ENCODE assay signal across 1 cellular context in the genomic region with DNA sequence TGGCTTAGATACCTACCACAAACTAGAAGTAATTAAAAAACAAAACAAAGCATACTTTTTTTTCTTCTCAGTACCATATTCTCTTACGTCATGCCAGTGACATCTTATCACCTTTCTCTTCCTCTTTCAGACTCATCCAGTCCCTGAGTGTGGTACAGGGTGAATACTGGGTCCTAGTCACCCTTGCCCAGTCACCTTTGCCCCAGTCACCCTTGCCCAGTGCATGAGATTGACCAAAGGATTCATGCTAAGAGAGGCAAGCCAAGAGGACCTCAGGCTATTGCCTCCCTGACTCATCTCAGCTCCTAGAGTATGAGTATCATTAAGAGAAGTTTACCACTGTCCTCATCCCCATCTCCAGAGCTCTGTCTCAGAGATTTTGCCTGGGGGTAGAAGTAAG.
TF ChIP-seq lines count a peak whose summit lies in the region.

No MANE protein-coding gene starts in this region.

TF ChIP-seq in GM12878, 131 proteins besides CTCF, POLR2A, EP300 and RAD21 (continued from another document and continues in another):
- TF ChIP-seq, protein P1, sequence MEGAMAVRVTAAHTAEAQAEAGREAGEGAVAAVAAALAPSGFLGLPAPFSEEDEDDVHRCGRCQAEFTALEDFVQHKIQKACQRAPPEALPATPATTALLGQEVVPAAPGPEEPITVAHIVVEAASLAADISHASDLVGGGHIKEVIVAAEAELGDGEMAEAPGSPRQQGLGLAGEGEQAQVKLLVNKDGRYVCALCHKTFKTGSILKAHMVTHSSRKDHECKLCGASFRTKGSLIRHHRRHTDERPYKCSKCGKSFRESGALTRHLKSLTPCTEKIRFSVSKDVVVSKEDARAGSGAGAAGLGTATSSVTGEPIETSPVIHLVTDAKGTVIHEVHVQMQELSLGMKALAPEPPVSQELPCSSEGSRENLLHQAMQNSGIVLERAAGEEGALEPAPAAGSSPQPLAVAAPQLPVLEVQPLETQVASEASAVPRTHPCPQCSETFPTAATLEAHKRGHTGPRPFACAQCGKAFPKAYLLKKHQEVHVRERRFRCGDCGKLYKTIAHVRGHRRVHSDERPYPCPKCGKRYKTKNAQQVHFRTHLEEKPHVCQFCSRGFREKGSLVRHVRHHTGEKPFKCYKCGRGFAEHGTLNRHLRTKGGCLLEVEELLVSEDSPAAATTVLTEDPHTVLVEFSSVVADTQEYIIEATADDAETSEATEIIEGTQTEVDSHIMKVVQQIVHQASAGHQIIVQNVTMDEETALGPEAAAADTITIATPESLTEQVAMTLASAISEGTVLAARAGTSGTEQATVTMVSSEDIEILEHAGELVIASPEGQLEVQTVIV (IDR thresholded peaks at IDR 0.05; ENCODE audit: borderline replicate concordance, partially characterized antibody), result no peak
- TF ChIP-seq IKZF2 (IDR thresholded peaks at IDR 0.05) (peak in 1 of 2 experiments; percentile 39; a peak in 1 of 4 replicates), BCL11A (IDR thresholded peaks at IDR 0.05; ENCODE audit: low read depth, low read length) (peak; percentile 65; the same call in 1 of the 2 replicates), SPI1 (IDR thresholded peaks at IDR 0.05; ENCODE audit: borderline replicate concordance, insufficient read depth, low read depth, low read length) (peak; percentile 86), PAX5 (IDR thresholded peaks at IDR 0.05; ENCODE audit: borderline replicate concordance, low read depth, low read length) (peak; percentile 49; the same call in 1 of the 2 replicates), ATF7 (IDR thresholded peaks at IDR 0.05; ENCODE audit: low read depth) (peak; percentile 93), ZNF217 (IDR thresholded peaks at IDR 0.05) (no peak), MTA2 (IDR thresholded peaks at IDR 0.05; ENCODE audit: low read depth) (peak; percentile 86), NR2F1 (conservative IDR thresholded peaks at IDR 0.05) (peak; percentile 96), MEF2A (IDR thresholded peaks at IDR 0.05; ENCODE audit: insufficient read depth, low read depth, low read length) (no peak), ZNF384 (IDR thresholded peaks at IDR 0.05; ENCODE audit: borderline replicate concordance, low read depth, low read length) (peak; percentile 24; the same call in 1 of the 2 replicates), CEBPB (IDR thresholded peaks at IDR 0.05; ENCODE audit: borderline replicate concordance in 1 of 2, low read depth in 2 of 2, low read length in 2 of 2) (no peak), NBN (IDR thresholded peaks at IDR 0.05) (0 out of 2 replicates have a peak, but pooled peaks have one; percentile 39), SMAD1 (IDR thresholded peaks at IDR 0.05; ENCODE audit: low read depth, partially characterized antibody) (no peak), MYC (IDR thresholded peaks at IDR 0.05; ENCODE audit: insufficient read depth, insufficient read length, insufficient replicate concordance, low read length, severe bottlenecking) (no peak), CBX3 (IDR thresholded peaks at IDR 0.05; ENCODE audit: borderline replicate concordance, low read depth) (no peak), TAF1 (IDR thresholded peaks at IDR 0.05; ENCODE audit: borderline replicate concordance, low read depth, low read length) (no peak), SUPT20H (IDR thresholded peaks at IDR 0.05; ENCODE audit: borderline replicate concordance, control insufficient read depth, low read depth, low read length) (no peak), MEF2B (IDR thresholded peaks at IDR 0.05; ENCODE audit: partially characterized antibody, poor library complexity, severe bottlenecking) (no peak), NR2C1 (IDR thresholded peaks at IDR 0.05) (peak; percentile 69), FOXM1 (IDR thresholded peaks at IDR 0.05; ENCODE audit: low read depth, low read length) (no peak)
- TF ChIP-seq, protein P2, sequence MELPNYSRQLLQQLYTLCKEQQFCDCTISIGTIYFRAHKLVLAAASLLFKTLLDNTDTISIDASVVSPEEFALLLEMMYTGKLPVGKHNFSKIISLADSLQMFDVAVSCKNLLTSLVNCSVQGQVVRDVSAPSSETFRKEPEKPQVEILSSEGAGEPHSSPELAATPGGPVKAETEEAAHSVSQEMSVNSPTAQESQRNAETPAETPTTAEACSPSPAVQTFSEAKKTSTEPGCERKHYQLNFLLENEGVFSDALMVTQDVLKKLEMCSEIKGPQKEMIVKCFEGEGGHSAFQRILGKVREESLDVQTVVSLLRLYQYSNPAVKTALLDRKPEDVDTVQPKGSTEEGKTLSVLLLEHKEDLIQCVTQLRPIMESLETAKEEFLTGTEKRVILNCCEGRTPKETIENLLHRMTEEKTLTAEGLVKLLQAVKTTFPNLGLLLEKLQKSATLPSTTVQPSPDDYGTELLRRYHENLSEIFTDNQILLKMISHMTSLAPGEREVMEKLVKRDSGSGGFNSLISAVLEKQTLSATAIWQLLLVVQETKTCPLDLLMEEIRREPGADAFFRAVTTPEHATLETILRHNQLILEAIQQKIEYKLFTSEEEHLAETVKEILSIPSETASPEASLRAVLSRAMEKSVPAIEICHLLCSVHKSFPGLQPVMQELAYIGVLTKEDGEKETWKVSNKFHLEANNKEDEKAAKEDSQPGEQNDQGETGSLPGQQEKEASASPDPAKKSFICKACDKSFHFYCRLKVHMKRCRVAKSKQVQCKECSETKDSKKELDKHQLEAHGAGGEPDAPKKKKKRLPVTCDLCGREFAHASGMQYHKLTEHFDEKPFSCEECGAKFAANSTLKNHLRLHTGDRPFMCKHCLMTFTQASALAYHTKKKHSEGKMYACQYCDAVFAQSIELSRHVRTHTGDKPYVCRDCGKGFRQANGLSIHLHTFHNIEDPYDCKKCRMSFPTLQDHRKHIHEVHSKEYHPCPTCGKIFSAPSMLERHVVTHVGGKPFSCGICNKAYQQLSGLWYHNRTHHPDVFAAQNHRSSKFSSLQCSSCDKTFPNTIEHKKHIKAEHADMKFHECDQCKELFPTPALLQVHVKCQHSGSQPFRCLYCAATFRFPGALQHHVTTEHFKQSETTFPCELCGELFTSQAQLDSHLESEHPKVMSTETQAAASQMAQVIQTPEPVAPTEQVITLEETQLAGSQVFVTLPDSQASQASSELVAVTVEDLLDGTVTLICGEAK (IDR thresholded peaks at IDR 0.05; ENCODE audit: borderline replicate concordance), result no peak
- TF ChIP-seq, protein P3, sequence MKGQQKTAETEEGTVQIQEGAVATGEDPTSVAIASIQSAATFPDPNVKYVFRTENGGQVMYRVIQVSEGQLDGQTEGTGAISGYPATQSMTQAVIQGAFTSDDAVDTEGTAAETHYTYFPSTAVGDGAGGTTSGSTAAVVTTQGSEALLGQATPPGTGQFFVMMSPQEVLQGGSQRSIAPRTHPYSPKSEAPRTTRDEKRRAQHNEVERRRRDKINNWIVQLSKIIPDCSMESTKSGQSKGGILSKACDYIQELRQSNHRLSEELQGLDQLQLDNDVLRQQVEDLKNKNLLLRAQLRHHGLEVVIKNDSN (IDR thresholded peaks at IDR 0.05; ENCODE audit: borderline replicate concordance, extremely low read length, insufficient read depth, low read depth, low read length), result no peak
- TF ChIP-seq, protein P4, sequence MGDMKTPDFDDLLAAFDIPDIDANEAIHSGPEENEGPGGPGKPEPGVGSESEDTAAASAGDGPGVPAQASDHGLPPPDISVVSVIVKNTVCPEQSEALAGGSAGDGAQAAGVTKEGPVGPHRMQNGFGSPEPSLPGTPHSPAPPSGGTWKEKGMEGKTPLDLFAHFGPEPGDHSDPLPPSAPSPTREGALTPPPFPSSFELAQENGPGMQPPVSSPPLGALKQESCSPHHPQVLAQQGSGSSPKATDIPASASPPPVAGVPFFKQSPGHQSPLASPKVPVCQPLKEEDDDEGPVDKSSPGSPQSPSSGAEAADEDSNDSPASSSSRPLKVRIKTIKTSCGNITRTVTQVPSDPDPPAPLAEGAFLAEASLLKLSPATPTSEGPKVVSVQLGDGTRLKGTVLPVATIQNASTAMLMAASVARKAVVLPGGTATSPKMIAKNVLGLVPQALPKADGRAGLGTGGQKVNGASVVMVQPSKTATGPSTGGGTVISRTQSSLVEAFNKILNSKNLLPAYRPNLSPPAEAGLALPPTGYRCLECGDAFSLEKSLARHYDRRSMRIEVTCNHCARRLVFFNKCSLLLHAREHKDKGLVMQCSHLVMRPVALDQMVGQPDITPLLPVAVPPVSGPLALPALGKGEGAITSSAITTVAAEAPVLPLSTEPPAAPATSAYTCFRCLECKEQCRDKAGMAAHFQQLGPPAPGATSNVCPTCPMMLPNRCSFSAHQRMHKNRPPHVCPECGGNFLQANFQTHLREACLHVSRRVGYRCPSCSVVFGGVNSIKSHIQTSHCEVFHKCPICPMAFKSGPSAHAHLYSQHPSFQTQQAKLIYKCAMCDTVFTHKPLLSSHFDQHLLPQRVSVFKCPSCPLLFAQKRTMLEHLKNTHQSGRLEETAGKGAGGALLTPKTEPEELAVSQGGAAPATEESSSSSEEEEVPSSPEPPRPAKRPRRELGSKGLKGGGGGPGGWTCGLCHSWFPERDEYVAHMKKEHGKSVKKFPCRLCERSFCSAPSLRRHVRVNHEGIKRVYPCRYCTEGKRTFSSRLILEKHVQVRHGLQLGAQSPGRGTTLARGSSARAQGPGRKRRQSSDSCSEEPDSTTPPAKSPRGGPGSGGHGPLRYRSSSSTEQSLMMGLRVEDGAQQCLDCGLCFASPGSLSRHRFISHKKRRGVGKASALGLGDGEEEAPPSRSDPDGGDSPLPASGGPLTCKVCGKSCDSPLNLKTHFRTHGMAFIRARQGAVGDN (IDR thresholded peaks at IDR 0.05), result peak; percentile 65; the same call in 1 of the 2 replicates
- TF ChIP-seq, protein P5, sequence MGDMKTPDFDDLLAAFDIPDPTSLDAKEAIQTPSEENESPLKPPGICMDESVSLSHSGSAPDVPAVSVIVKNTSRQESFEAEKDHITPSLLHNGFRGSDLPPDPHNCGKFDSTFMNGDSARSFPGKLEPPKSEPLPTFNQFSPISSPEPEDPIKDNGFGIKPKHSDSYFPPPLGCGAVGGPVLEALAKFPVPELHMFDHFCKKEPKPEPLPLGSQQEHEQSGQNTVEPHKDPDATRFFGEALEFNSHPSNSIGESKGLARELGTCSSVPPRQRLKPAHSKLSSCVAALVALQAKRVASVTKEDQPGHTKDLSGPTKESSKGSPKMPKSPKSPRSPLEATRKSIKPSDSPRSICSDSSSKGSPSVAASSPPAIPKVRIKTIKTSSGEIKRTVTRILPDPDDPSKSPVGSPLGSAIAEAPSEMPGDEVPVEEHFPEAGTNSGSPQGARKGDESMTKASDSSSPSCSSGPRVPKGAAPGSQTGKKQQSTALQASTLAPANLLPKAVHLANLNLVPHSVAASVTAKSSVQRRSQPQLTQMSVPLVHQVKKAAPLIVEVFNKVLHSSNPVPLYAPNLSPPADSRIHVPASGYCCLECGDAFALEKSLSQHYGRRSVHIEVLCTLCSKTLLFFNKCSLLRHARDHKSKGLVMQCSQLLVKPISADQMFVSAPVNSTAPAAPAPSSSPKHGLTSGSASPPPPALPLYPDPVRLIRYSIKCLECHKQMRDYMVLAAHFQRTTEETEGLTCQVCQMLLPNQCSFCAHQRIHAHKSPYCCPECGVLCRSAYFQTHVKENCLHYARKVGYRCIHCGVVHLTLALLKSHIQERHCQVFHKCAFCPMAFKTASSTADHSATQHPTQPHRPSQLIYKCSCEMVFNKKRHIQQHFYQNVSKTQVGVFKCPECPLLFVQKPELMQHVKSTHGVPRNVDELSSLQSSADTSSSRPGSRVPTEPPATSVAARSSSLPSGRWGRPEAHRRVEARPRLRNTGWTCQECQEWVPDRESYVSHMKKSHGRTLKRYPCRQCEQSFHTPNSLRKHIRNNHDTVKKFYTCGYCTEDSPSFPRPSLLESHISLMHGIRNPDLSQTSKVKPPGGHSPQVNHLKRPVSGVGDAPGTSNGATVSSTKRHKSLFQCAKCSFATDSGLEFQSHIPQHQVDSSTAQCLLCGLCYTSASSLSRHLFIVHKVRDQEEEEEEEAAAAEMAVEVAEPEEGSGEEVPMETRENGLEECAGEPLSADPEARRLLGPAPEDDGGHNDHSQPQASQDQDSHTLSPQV (IDR thresholded peaks at IDR 0.05), result no peak
- TF ChIP-seq, protein P6, sequence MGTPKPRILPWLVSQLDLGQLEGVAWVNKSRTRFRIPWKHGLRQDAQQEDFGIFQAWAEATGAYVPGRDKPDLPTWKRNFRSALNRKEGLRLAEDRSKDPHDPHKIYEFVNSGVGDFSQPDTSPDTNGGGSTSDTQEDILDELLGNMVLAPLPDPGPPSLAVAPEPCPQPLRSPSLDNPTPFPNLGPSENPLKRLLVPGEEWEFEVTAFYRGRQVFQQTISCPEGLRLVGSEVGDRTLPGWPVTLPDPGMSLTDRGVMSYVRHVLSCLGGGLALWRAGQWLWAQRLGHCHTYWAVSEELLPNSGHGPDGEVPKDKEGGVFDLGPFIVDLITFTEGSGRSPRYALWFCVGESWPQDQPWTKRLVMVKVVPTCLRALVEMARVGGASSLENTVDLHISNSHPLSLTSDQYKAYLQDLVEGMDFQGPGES (IDR thresholded peaks at IDR 0.05), result no peak
- TF ChIP-seq, protein P7, sequence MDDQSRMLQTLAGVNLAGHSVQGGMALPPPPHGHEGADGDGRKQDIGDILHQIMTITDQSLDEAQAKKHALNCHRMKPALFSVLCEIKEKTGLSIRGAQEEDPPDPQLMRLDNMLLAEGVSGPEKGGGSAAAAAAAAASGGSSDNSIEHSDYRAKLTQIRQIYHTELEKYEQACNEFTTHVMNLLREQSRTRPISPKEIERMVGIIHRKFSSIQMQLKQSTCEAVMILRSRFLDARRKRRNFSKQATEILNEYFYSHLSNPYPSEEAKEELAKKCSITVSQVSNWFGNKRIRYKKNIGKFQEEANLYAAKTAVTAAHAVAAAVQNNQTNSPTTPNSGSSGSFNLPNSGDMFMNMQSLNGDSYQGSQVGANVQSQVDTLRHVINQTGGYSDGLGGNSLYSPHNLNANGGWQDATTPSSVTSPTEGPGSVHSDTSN (IDR thresholded peaks at IDR 0.05; ENCODE audit: insufficient replicate concordance, low read depth, low read length), result no peak
- TF ChIP-seq, protein P8, sequence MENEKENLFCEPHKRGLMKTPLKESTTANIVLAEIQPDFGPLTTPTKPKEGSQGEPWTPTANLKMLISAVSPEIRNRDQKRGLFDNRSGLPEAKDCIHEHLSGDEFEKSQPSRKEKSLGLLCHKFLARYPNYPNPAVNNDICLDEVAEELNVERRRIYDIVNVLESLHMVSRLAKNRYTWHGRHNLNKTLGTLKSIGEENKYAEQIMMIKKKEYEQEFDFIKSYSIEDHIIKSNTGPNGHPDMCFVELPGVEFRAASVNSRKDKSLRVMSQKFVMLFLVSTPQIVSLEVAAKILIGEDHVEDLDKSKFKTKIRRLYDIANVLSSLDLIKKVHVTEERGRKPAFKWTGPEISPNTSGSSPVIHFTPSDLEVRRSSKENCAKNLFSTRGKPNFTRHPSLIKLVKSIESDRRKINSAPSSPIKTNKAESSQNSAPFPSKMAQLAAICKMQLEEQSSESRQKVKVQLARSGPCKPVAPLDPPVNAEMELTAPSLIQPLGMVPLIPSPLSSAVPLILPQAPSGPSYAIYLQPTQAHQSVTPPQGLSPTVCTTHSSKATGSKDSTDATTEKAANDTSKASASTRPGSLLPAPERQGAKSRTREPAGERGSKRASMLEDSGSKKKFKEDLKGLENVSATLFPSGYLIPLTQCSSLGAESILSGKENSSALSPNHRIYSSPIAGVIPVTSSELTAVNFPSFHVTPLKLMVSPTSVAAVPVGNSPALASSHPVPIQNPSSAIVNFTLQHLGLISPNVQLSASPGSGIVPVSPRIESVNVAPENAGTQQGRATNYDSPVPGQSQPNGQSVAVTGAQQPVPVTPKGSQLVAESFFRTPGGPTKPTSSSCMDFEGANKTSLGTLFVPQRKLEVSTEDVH (IDR thresholded peaks at IDR 0.05; ENCODE audit: low read depth, partially characterized antibody), result no peak
- TF ChIP-seq, protein P9, sequence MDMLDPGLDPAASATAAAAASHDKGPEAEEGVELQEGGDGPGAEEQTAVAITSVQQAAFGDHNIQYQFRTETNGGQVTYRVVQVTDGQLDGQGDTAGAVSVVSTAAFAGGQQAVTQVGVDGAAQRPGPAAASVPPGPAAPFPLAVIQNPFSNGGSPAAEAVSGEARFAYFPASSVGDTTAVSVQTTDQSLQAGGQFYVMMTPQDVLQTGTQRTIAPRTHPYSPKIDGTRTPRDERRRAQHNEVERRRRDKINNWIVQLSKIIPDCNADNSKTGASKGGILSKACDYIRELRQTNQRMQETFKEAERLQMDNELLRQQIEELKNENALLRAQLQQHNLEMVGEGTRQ (IDR thresholded peaks at IDR 0.05; ENCODE audit: borderline replicate concordance, low read depth, low read length), result no peak
